Comparison of ENCODE assay signal across 22 cellular contexts in the genomic region with DNA sequence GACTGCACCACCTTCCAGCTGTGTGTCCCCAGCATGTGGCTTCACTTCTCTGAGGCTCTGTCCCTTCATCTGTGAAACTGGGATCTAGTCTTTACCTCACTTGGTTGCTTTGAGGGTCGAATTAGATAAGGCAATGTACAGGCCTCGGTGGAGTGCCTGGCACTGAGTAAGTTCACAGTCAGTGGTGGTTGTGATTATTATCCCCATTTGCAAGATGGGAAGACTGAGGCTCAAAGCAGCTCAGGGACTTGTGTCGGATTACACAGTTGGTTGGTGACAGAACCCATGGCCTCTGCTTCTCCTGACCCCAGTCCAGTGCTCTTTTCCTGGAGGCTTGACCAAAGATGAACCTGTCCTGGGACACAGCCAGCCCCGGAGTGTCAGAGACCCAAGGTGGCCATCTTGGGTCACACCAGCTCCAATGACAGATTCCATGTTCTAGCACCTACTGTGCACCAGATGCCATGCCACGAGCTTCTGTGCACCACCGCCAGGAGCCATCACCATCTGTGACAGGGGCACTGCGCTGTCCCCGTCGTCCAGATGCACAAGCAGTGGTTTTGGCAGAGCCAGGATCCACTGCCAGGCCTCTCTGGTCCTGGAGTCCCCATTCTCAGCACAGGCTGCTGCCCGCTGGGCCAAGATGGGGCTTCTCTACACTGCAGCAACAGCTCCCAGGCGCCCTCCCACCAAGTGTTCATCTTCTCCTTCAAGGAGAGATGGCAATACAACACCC.
DNase-seq lines count a peak whose midpoint lies in the region; ATAC-seq and TF ChIP-seq lines count a peak whose summit lies in the region.
"Had no signal": no experiment of that assay in that cellular context is flagged by ENCODE, and none has a peak within 500 bp of the region (broad histone marks: within the 10 kb centered on the region; RNA-seq: fewer than 3 reads in every experiment).

No MANE protein-coding gene starts in this region.

- H3K9me2 ChIP-seq in hepatocyte (replicated peaks; ENCODE audit: insufficient read depth) = no peaks in the 10 kb centered on the region

- ATAC-seq in GM19035 (IDR thresholded peaks at IDR 0.05; ENCODE audit: unreplicated experiment) (no peak), GM18519 (IDR thresholded peaks at IDR 0.05; ENCODE audit: low FRiP score, unreplicated experiment) (no peak), GM19023 (IDR thresholded peaks at IDR 0.05; ENCODE audit: unreplicated experiment) (no peak)
- ATAC-seq: activated naive CD8-positive, alpha-beta T cell treated with anti-CD3 and anti-CD28 coated beads, Interleukin-2, amount 50 U/mL, for 24 hours; left lung had no signal

- H3K36me3 ChIP-seq in hepatocyte (replicated peaks; ENCODE audit: insufficient read depth, low read depth) = no peaks in the 10 kb centered on the region
- H3K36me3 ChIP-seq: HAP-1, left lung, SJSA1 had no signal

- H3K9me3 Mint-ChIP-seq in HFFc6 (no peaks in the 10 kb centered on the region), progenitor cell of endocrine pancreas (ENCODE audit: low read depth) (no peaks in the 10 kb centered on the region)
- H3K9me3 Mint-ChIP-seq: activated naive CD8-positive, alpha-beta T cell treated with anti-CD3 and anti-CD28 coated beads, Interleukin-2, amount 50 U/mL, for 24 hours; activated T-helper 2 cell treated with anti-CD3 and anti-CD28 coated beads, Interferon-gamma antibody, Interleukin-2, Interleukin-4, amounts not matched to agents 10 μg/mL and 5 μg/mL and 100 μg/mL, durations not matched to agents 14 hours and 24 hours and 36 hours had no signal

- no peak overlapping the region for H2AFZ ChIP-seq in hepatocyte
- H2AFZ ChIP-seq: parathyroid adenoma, PC-9 had no signal

- peaks cover 50% of the 10 kb centered on the region for H3K4me1 ChIP-seq in hepatocyte (ENCODE audit: insufficient read depth)

- H3K27ac Mint-ChIP-seq in HFFc6 (peak overlapping the region; percentile 98), progenitor cell of endocrine pancreas (peak overlapping the region; percentile 100)
- H3K27ac Mint-ChIP-seq: activated naive CD8-positive, alpha-beta T cell treated with anti-CD3 and anti-CD28 coated beads, Interleukin-2, amount 50 U/mL, for 24 hours; activated T-helper 2 cell treated with anti-CD3 and anti-CD28 coated beads, Interferon-gamma antibody, Interleukin-2, Interleukin-4, amounts not matched to agents 10 μg/mL and 5 μg/mL and 100 μg/mL, durations not matched to agents 14 hours and 24 hours and 36 hours had no signal

- no peaks in the 10 kb centered on the region for H3K27me3 ChIP-seq in hepatocyte
- H3K27me3 ChIP-seq: dorsolateral prefrontal cortex, SJSA1 had no signal

- H3K4me3 ChIP-seq in hepatocyte = no peak overlapping the region
- H3K4me3 ChIP-seq: HAP-1, left lung, PC-9, SJSA1 had no signal

- 91% methylated on average over 11 of the region's 11 CpGs for WGBS in hepatocyte (ENCODE audit: low lambda C conversion rate, missing lambda C conversion rate)

- H4K20me1 ChIP-seq in hepatocyte (ENCODE audit: insufficient read depth, poor library complexity, severe bottlenecking) = no peaks in the 10 kb centered on the region

- H3K4me1 Mint-ChIP-seq in HFFc6 (ENCODE audit: low read depth) (peaks cover 27% of the 10 kb centered on the region), progenitor cell of endocrine pancreas (ENCODE audit: low read depth) (peaks cover 31% of the 10 kb centered on the region)

- TF ChIP-seq CTCF in 22Rv1 (IDR thresholded peaks at IDR 0.05) (no peak), HFFc6 (IDR thresholded peaks at IDR 0.05) (no peak), hepatocyte (IDR thresholded peaks at IDR 0.05; ENCODE audit: poor library complexity) (no peak), progenitor cell of endocrine pancreas (IDR thresholded peaks at IDR 0.05; ENCODE audit: unreplicated experiment) (no peak)

- H3K27ac ChIP-seq in 22Rv1 = peak overlapping the region; percentile 100
- H3K27ac ChIP-seq in hepatocyte = peak overlapping the region; percentile 99
- H3K27ac ChIP-seq: PC-9 had no signal

- in situ Hi-C loops in G401 (cut with HindIII; ENCODE audit: low sequenced_read_pairs) = no loop called here

- H3K9me3 ChIP-seq in hepatocyte (ENCODE audit: low read depth) = no peaks in the 10 kb centered on the region
- H3K9me3 ChIP-seq: HAP-1, left lung had no signal

- H3K27me3 Mint-ChIP-seq in HFFc6 (ENCODE audit: insufficient read depth) (no peaks in the 10 kb centered on the region; the same call in 1 of the 2 replicates), progenitor cell of endocrine pancreas (no peaks in the 10 kb centered on the region)

- DNase-seq in HFFc6 (no peak), hepatocyte (ENCODE audit: low spot score) (no peak), progenitor cell of endocrine pancreas (ENCODE audit: low spot score, unreplicated experiment) (no peak), G401 (ENCODE audit: low spot score) (no peak)
- DNase-seq: activated CD4-positive, CD25-positive, alpha-beta regulatory T cell treated with anti-CD3 and anti-CD28 coated beads, Interleukin-2, amount 50 U/mL, for 72 hours; activated naive CD8-positive, alpha-beta T cell treated with anti-CD3 and anti-CD28 coated beads, Interleukin-2, amount 50 U/mL, for 24 hours; erythroblast; KG1; NCI-H526 treated with DMSO at 0.1 percent for 48 hours; PC-9; small intestine; stimulated activated CD8-positive, alpha-beta memory T cell treated with anti-CD3 and anti-CD28 coated beads, Interleukin-4, amount 100 ng/mL, for 48 hours had no signal

- no peaks in the 10 kb centered on the region for H3K79me2 ChIP-seq in hepatocyte
- H3K79me2 ChIP-seq: parathyroid adenoma had no signal

- H3K4me3 Mint-ChIP-seq in HFFc6 = no peak overlapping the region
- no peak overlapping the region for H3K4me3 Mint-ChIP-seq in progenitor cell of endocrine pancreas (ENCODE audit: low read depth)
- H3K4me3 Mint-ChIP-seq: activated naive CD8-positive, alpha-beta T cell treated with anti-CD3 and anti-CD28 coated beads, Interleukin-2, amount 50 U/mL, for 24 hours had no signal

- H3K36me3 Mint-ChIP-seq in HFFc6 (ENCODE audit: low read depth) (no peaks in the 10 kb centered on the region), progenitor cell of endocrine pancreas (ENCODE audit: insufficient read depth) (no peaks in the 10 kb centered on the region)

- H3K4me2 ChIP-seq in hepatocyte = no peak overlapping the region
- H3K4me2 ChIP-seq: PC-9 had no signal
